In genomic region chr13:77516342-77516789, GRCh38 we compare ENCODE assay signal across 13 cellular contexts. TPM values are rescaled to one million over a fixed set of nuclear protein-coding genes. Genes with fewer than 3 reads are reported as not detected.
DNase-seq lines count a peak whose midpoint lies in the region; TF ChIP-seq lines count a peak whose summit lies in the region.
"Had no signal": no experiment of that assay in that cellular context is flagged by ENCODE, and none has a peak within 500 bp of the region (broad histone marks: within the 10 kb centered on the region; RNA-seq: fewer than 3 reads in every experiment).

No MANE protein-coding gene starts in this region.

- no peaks in the 10 kb centered on the region for H3K36me3 ChIP-seq in HUES48 (ENCODE audit: control insufficient read depth, insufficient read depth, low read length)
- H3K36me3 ChIP-seq in Caco-2 (ENCODE audit: control insufficient read depth, insufficient read depth, low read length) = no peaks in the 10 kb centered on the region
- no peaks in the 10 kb centered on the region for H3K36me3 ChIP-seq in ovary
- H3K36me3 ChIP-seq: Peyer's patch had no signal

- peak; percentile 18 for DNase-seq in stimulated activated CD4-positive, alpha-beta T cell treated with anti-CD3 and anti-CD28 coated beads, Interleukin-15, amount 100 ng/mL, for 24 hours
- DNase-seq in stimulated activated CD4-positive, alpha-beta T cell treated with anti-CD3 and anti-CD28 coated beads, Interleukin-4, amount 100 ng/mL, for 4 hours = no peak
- peak; percentile 27 for DNase-seq in epithelial cell of prostate (ENCODE audit: low read depth, low spot score)
- no peak for DNase-seq in type B pancreatic cell (ENCODE audit: extremely low spot score, unreplicated experiment)
- DNase-seq in Caco-2 = no peak
- DNase-seq in ovary = no peak
- no peak for DNase-seq in C1 segment of cervical spinal cord (lab: John Stamatoyannopoulos, UW)
- DNase-seq: activated CD4-positive, CD25-positive, alpha-beta regulatory T cell treated with anti-CD3 and anti-CD28 coated beads, Interleukin-2, amount 50 U/mL, for 72 hours; MM.1S; Peyer's patch had no signal

- WGBS in ovary, 3 donors = 75 to 83% (median 83%) methylated on average over 4 of the region's 4 CpGs

- POLR2A ChIA-PET in Caco-2 (lab: Charles Lee) = no interaction called here

- no peak for TF ChIP-seq POLR2A in ovary (IDR thresholded peaks at IDR 0.05)

- TF ChIP-seq CTCF in type B pancreatic cell (conservative IDR thresholded peaks at IDR 0.05) (no peak), Caco-2 (IDR thresholded peaks at IDR 0.05; ENCODE audit: insufficient read depth in 1 of 2, low read depth in 1 of 2, low read length in 1 of 2, severe bottlenecking in 1 of 2, unreplicated experiment in 1 of 2) (no peak), ovary (IDR thresholded peaks at IDR 0.05) (no peak)

- no peaks in the 10 kb centered on the region for H3K27me3 ChIP-seq in HUES48 (ENCODE audit: control insufficient read depth, insufficient read depth, low read length)
- no peaks in the 10 kb centered on the region for H3K27me3 ChIP-seq in Caco-2 (replicated peaks; ENCODE audit: control insufficient read depth, insufficient read depth, low read length)
- no peaks in the 10 kb centered on the region for H3K27me3 ChIP-seq in ovary
- H3K27me3 ChIP-seq: hepatocyte, Peyer's patch had no signal

- no peaks in the 10 kb centered on the region for H3K36me3 Mint-ChIP-seq in type B pancreatic cell
- H3K36me3 Mint-ChIP-seq in Caco-2 (ENCODE audit: insufficient read depth, unreplicated experiment) = no peaks in the 10 kb centered on the region
- H3K36me3 Mint-ChIP-seq: natural killer cell treated with Interleukin-12 subunit alpha and Interleukin-12 subunit beta and Interleukin-15 and Interleukin-18, amount 100 ng/mL, for 72 hours had no signal

- BruUV-seq in Caco-2 (replicated peaks; lab: Mats Ljungman, UMichigan) = no TSS peak

- H3K9me3 Mint-ChIP-seq in type B pancreatic cell = peaks cover 4% of the 10 kb centered on the region
- H3K9me3 Mint-ChIP-seq in Caco-2 (ENCODE audit: unreplicated experiment) = no peaks in the 10 kb centered on the region
- H3K9me3 Mint-ChIP-seq: natural killer cell treated with Interleukin-12 subunit alpha and Interleukin-12 subunit beta and Interleukin-15 and Interleukin-18, amount 100 ng/mL, for 72 hours had no signal

- no peak overlapping the region for H3K4me3 ChIP-seq in HUES48 (ENCODE audit: low read depth, low read length)
- H3K4me3 ChIP-seq in Caco-2 (ENCODE audit: low read depth, low read length) = no peak overlapping the region
- H3K4me3 ChIP-seq in ovary = no peak overlapping the region
- H3K4me3 ChIP-seq: hepatocyte, Peyer's patch had no signal

- no peak for TF ChIP-seq EP300 in ovary (IDR thresholded peaks at IDR 0.05)

- H3K9ac ChIP-seq in HUES48 (ENCODE audit: low read depth, low read length) = no peak overlapping the region

- H3K27me3 Mint-ChIP-seq in type B pancreatic cell (no peaks in the 10 kb centered on the region), Caco-2 (ENCODE audit: insufficient read depth, unreplicated experiment) (no peaks in the 10 kb centered on the region)

- H3K4me3 Mint-ChIP-seq in type B pancreatic cell (no peak overlapping the region), Caco-2 (ENCODE audit: unreplicated experiment) (no peak overlapping the region)
- H3K4me3 Mint-ChIP-seq: natural killer cell treated with Interleukin-12 subunit alpha and Interleukin-12 subunit beta and Interleukin-15 and Interleukin-18, amount 100 ng/mL, for 72 hours had no signal

- peaks cover 12% of the 10 kb centered on the region for H3K4me1 Mint-ChIP-seq in type B pancreatic cell (ENCODE audit: unreplicated experiment)
- H3K4me1 Mint-ChIP-seq in Caco-2 (ENCODE audit: low read depth, unreplicated experiment) = peaks cover 10% of the 10 kb centered on the region

- intact Hi-C loops in Caco-2 (cut with micrococcal nuclease; ENCODE audit: unreplicated experiment) = no loop called here
- intact Hi-C loops in ovary (cut with DNase I) = no loop called here

- H3K27ac Mint-ChIP-seq in type B pancreatic cell (peak overlapping the region; percentile 68), Caco-2 (ENCODE audit: unreplicated experiment) (no peak overlapping the region)
- H3K27ac Mint-ChIP-seq: natural killer cell treated with Interleukin-12 subunit alpha and Interleukin-12 subunit beta and Interleukin-15 and Interleukin-18, amount 100 ng/mL, for 72 hours had no signal

- H3K4me1 ChIP-seq in HUES48 (ENCODE audit: control insufficient read depth, insufficient read depth, low read length) (0 out of 2 replicates have a peak, but pooled peaks cover under 1% of the 10 kb centered on the region), Caco-2 (peaks cover 11% of the 10 kb centered on the region), ovary (ENCODE audit: insufficient read depth) (no peaks in the 10 kb centered on the region)
- H3K4me1 ChIP-seq: Peyer's patch had no signal

- H3K9me3 ChIP-seq in HUES48 (ENCODE audit: control insufficient read depth, insufficient read depth, low read length) = no peaks in the 10 kb centered on the region
- H3K9me3 ChIP-seq in Caco-2 = no peaks in the 10 kb centered on the region
- no peaks in the 10 kb centered on the region for H3K9me3 ChIP-seq in ovary
- H3K9me3 ChIP-seq: Peyer's patch had no signal

- H3K27ac ChIP-seq in HUES48 (ENCODE audit: low read depth, low read length) (peak overlapping the region; percentile 3), epithelial cell of prostate (peak overlapping the region; percentile 88), ovary (no peak overlapping the region)
- H3K27ac ChIP-seq: hepatocyte, Peyer's patch had no signal

- CTCF ChIA-PET in Caco-2 (lab: Charles Lee) = no interaction called here

RNA-seq across cellular contexts. Expression of gene SCEL, which starts 19.1 kb away (rescaled TPM):
- 102 and 382 TPM in 2 replicates for total RNA-seq in type B pancreatic cell (ENCODE audit: low replicate concordance)
- total RNA-seq in Caco-2 (2022) = 2.8 and 3.5 TPM in 2 replicates
- not detected for total RNA-seq in ovary
- polyA plus RNA-seq in ovary = under 1 TPM in 1 of 2 donors, not detected in 1; 0.04 TPM
- total RNA-seq: natural killer cell treated with Interleukin-12 subunit alpha and Interleukin-12 subunit beta and Interleukin-15 and Interleukin-18, amount 100 ng/mL, for 72 hours; Peyer's patch had no signal

Comparison
In these comparisons a context has a peak if more than half of its experiments do, and no peak if none do; other contexts are left out.
1. DNase-seq: peak in stimulated activated CD4-positive, alpha-beta T cell treated with anti-CD3 and anti-CD28 coated beads, Interleukin-15, amount 100 ng/mL, for 24 hours (single experiment) and epithelial cell of prostate (single experiment); none in stimulated activated CD4-positive, alpha-beta T cell treated with anti-CD3 and anti-CD28 coated beads, Interleukin-4, amount 100 ng/mL, for 4 hours (0 of 2), type B pancreatic cell (single experiment), Caco-2 (0 of 2), ovary (0 of 5) and C1 segment of cervical spinal cord (0 of 14).
2. H3K27ac ChIP-seq: peak in HUES48 (single experiment) and epithelial cell of prostate (single experiment); none in ovary (0 of 2).
3. RNA of gene SCEL, which starts 19.1 kb away (total RNA-seq): 102 to 382 TPM in type B pancreatic cell; 2.8 to 3.5 TPM in Caco-2 and not detected in ovary; every median in the first group is over 10 times any median in the second.